In the genomic region with DNA sequence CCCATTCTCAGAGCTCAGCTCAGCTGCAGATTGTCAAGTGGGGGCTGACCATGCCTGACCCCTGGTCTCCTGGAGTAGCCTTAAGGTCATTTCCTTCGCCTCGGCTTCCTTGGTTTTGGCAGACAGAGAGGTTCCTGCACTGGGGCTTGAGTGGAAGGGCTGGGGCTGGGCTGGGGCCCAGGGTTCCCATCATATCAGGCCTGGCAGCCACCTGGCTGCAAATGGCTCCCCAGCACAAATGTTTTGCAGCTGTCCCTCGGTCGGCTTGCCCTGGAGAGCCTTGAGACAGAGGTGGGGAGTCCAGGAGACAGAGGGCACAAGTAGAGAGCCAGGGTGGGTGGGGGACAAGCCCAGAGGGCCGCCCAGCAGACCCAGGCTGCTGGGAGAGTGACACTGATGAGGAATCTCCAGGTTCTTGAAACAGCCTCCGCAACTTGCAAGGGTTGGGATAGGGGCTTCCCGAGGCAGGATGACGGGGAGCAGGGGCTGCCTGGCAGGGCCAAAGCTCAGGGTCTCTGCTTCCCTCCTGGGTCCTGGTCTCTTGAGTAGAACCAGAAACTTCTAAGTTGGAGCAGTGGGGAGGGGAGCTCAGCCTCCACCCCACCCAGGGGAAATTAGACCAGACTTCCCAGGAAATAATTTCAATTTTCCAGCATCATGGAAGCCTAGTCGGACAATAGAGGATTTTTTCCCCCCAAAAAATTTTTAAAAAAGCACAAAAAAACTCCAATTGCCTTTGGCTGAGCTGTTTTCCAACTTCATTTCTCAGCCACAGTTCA, we compare ENCODE assay signal across 17 cellular contexts. TPM values are rescaled to one million over a fixed set of nuclear protein-coding genes. Genes with fewer than 3 reads are reported as not detected.
DNase-seq lines count a peak whose midpoint lies in the region; ATAC-seq and TF ChIP-seq lines count a peak whose summit lies in the region.
"Had no signal": no experiment of that assay in that cellular context is flagged by ENCODE, and none has a peak within 500 bp of the region (broad histone marks: within the 10 kb centered on the region; RNA-seq: fewer than 3 reads in every experiment).

No MANE protein-coding gene starts in this region.

- H3K27ac Mint-ChIP-seq in endothelial cell (ENCODE audit: unreplicated experiment) (peak overlapping the region; percentile 24), natural killer cell (no peak overlapping the region)
- H3K27ac Mint-ChIP-seq in activated CD4-positive, alpha-beta T cell treated with anti-CD3 and anti-CD28 coated beads, Interleukin-2, amount 10 ng/mL, durations not matched to agents 7 days and 5 days: no peak overlapping the region
- H3K27ac Mint-ChIP-seq: activated CD4-positive, alpha-beta memory T cell treated with anti-CD3 and anti-CD28 coated beads for 36 hours; CD4-positive, alpha-beta T cell had no signal

- H3K27ac ChIP-seq in mesenchymal stem cell (ENCODE audit: low read length, poor library complexity, severe bottlenecking) (peak overlapping the region; percentile 9), stomach smooth muscle (ENCODE audit: low read length) (peak overlapping the region; percentile 77), upper lobe of right lung (no peak overlapping the region)

- no peak overlapping the region for H3K4ac ChIP-seq in mesenchymal stem cell (ENCODE audit: low read depth in 1 of 2, low read length in 2 of 2)

- H3K36me3 Mint-ChIP-seq in endothelial cell (ENCODE audit: low read depth, unreplicated experiment) (peaks cover 14% of the 10 kb centered on the region), natural killer cell (no peaks in the 10 kb centered on the region)
- peaks cover 3% of the 10 kb centered on the region for H3K36me3 Mint-ChIP-seq in activated CD4-positive, alpha-beta T cell treated with anti-CD3 and anti-CD28 coated beads, Interleukin-2, amount 10 ng/mL, durations not matched to agents 7 days and 5 days (ENCODE audit: low read depth)
- H3K36me3 Mint-ChIP-seq: activated CD4-positive, alpha-beta memory T cell treated with anti-CD3 and anti-CD28 coated beads for 36 hours had no signal

- no peak overlapping the region for H2AFZ ChIP-seq in mesenchymal stem cell (ENCODE audit: low read depth, low read length)

- peak overlapping the region in 1 of 2 experiments; percentile 29 for H3K18ac ChIP-seq in mesenchymal stem cell (ENCODE audit: low read depth in 1 of 2, low read length in 2 of 2)

- peaks cover 30% of the 10 kb centered on the region for H3K4me1 Mint-ChIP-seq in endothelial cell (ENCODE audit: unreplicated experiment)
- H3K4me1 Mint-ChIP-seq in natural killer cell: no peaks in the 10 kb centered on the region
- H3K4me1 Mint-ChIP-seq in activated CD4-positive, alpha-beta T cell treated with anti-CD3 and anti-CD28 coated beads, Interleukin-2, amount 10 ng/mL, durations not matched to agents 7 days and 5 days: peaks cover 7% of the 10 kb centered on the region

- H2AK5ac ChIP-seq in mesenchymal stem cell (ENCODE audit: low read length, severe bottlenecking): no peak overlapping the region

- H3K27me3 ChIP-seq in NT2/D1 (ENCODE audit: insufficient read depth, insufficient read length): no peaks in the 10 kb centered on the region
- H3K27me3 ChIP-seq in mesenchymal stem cell (ENCODE audit: control insufficient read depth in 1 of 2, insufficient read depth in 1 of 2, low read length in 2 of 2): no peaks in the 10 kb centered on the region
- no peaks in the 10 kb centered on the region for H3K27me3 ChIP-seq in stomach smooth muscle (ENCODE audit: control insufficient read depth in 1 of 2, insufficient read depth in 2 of 2, low read length in 2 of 2)
- no peaks in the 10 kb centered on the region for H3K27me3 ChIP-seq in upper lobe of right lung

- H3K9me3 Mint-ChIP-seq in endothelial cell (ENCODE audit: unreplicated experiment): no peaks in the 10 kb centered on the region
- H3K9me3 Mint-ChIP-seq in natural killer cell: no peaks in the 10 kb centered on the region
- H3K9me3 Mint-ChIP-seq in activated CD4-positive, alpha-beta T cell treated with anti-CD3 and anti-CD28 coated beads, Interleukin-2, amount 10 ng/mL, durations not matched to agents 7 days and 5 days: no peaks in the 10 kb centered on the region
- H3K9me3 Mint-ChIP-seq: activated CD4-positive, alpha-beta memory T cell treated with anti-CD3 and anti-CD28 coated beads for 36 hours; CD4-positive, alpha-beta T cell had no signal

- peak overlapping the region; percentile 46 for H3K9ac ChIP-seq in NT2/D1 (ENCODE audit: insufficient read length, low read depth)
- H3K9ac ChIP-seq in mesenchymal stem cell (ENCODE audit: low read length): peak overlapping the region; percentile 68
- H3K9ac ChIP-seq in stomach smooth muscle (ENCODE audit: low read length in 2 of 2): peak overlapping the region; percentile 5 to 36

- H4K8ac ChIP-seq in mesenchymal stem cell (ENCODE audit: low read length): no peak overlapping the region

- no peak overlapping the region for H3K4me3 Mint-ChIP-seq in endothelial cell (ENCODE audit: unreplicated experiment)
- no peak overlapping the region for H3K4me3 Mint-ChIP-seq in natural killer cell
- no peak overlapping the region for H3K4me3 Mint-ChIP-seq in activated CD4-positive, alpha-beta T cell treated with anti-CD3 and anti-CD28 coated beads, Interleukin-2, amount 10 ng/mL, durations not matched to agents 7 days and 5 days
- H3K4me3 Mint-ChIP-seq: activated CD4-positive, alpha-beta memory T cell treated with anti-CD3 and anti-CD28 coated beads for 36 hours; CD4-positive, alpha-beta T cell had no signal

- H3K9me3 ChIP-seq in NT2/D1 (ENCODE audit: insufficient read depth, low read length) (no peaks in the 10 kb centered on the region), mesenchymal stem cell (ENCODE audit: control insufficient read depth, low read length) (no peaks in the 10 kb centered on the region), stomach smooth muscle (ENCODE audit: control insufficient read depth in 2 of 2, low read length in 2 of 2) (no peaks in the 10 kb centered on the region), upper lobe of right lung (no peaks in the 10 kb centered on the region)

- peaks cover 6% of the 10 kb centered on the region for H3K36me3 ChIP-seq in NT2/D1 (ENCODE audit: insufficient read depth, insufficient read length, low read length)
- H3K36me3 ChIP-seq in mesenchymal stem cell (ENCODE audit: control insufficient read depth in 1 of 2, insufficient read depth in 2 of 2, low read depth in 1 of 2, low read length in 2 of 2): peaks cover 22 to 23% of the 10 kb centered on the region in 2 experiments
- H3K36me3 ChIP-seq in stomach smooth muscle (ENCODE audit: control insufficient read depth in 2 of 2, insufficient read depth in 2 of 2, low read length in 2 of 2): peaks cover 2 to 6% of the 10 kb centered on the region in 2 donors
- peaks cover 3% of the 10 kb centered on the region for H3K36me3 ChIP-seq in upper lobe of right lung

- H3K27me3 Mint-ChIP-seq in endothelial cell (ENCODE audit: unreplicated experiment) (peaks cover 42% of the 10 kb centered on the region), natural killer cell (ENCODE audit: low read depth in 2 of 2) (peaks cover 0 to 8% of the 10 kb centered on the region in 2 donors)
- H3K27me3 Mint-ChIP-seq in activated CD4-positive, alpha-beta T cell treated with anti-CD3 and anti-CD28 coated beads, Interleukin-2, amount 10 ng/mL, durations not matched to agents 7 days and 5 days: peaks cover 11% of the 10 kb centered on the region
- H3K27me3 Mint-ChIP-seq: activated CD4-positive, alpha-beta memory T cell treated with anti-CD3 and anti-CD28 coated beads for 36 hours; CD4-positive, alpha-beta T cell had no signal

- ATAC-seq in natural killer cell (no peak), GM21390 (IDR thresholded peaks at IDR 0.05; ENCODE audit: unreplicated experiment) (no peak), upper lobe of right lung (no peak)

- H3K79me1 ChIP-seq in mesenchymal stem cell (replicated peaks; ENCODE audit: low read length, poor library complexity, severe bottlenecking): no peaks in the 10 kb centered on the region

- H4K91ac ChIP-seq in mesenchymal stem cell (ENCODE audit: low read length): no peak overlapping the region

- H2BK12ac ChIP-seq in mesenchymal stem cell (ENCODE audit: low read length in 2 of 2): peak overlapping the region in 1 of 2 experiments; percentile 10

- H3K4me2 ChIP-seq in mesenchymal stem cell (ENCODE audit: low read length, poor library complexity, severe bottlenecking): no peak overlapping the region

- POLR2A ChIA-PET in activated CD4-positive, alpha-beta T cell treated with anti-CD3 and anti-CD28 coated beads, Interleukin-2, amount 10 ng/mL, durations not matched to agents 7 days and 5 days (lab: Charles Lee): no interaction called here

- peak overlapping the region in 1 of 2 experiments; percentile 6 for H3K23ac ChIP-seq in mesenchymal stem cell (ENCODE audit: low read length in 2 of 2)

- no peak overlapping the region for H2BK120ac ChIP-seq in mesenchymal stem cell (ENCODE audit: low read depth, low read length)

- peaks cover 29% of the 10 kb centered on the region for H3K4me1 ChIP-seq in NT2/D1 (ENCODE audit: insufficient read depth, insufficient read length)
- H3K4me1 ChIP-seq in mesenchymal stem cell (ENCODE audit: control insufficient read depth, insufficient read depth, low read depth, low read length): peaks cover 27% of the 10 kb centered on the region
- peaks cover 63% of the 10 kb centered on the region for H3K4me1 ChIP-seq in stomach smooth muscle (ENCODE audit: control insufficient read depth, insufficient read depth, low read length)
- peaks cover 29% of the 10 kb centered on the region for H3K4me1 ChIP-seq in upper lobe of right lung

- no peak overlapping the region for H2BK15ac ChIP-seq in mesenchymal stem cell (ENCODE audit: low read depth, poor library complexity, severe bottlenecking)

- no peak overlapping the region for H3K14ac ChIP-seq in mesenchymal stem cell (ENCODE audit: low read length in 2 of 2)

- H3K4me3 ChIP-seq in NT2/D1 (ENCODE audit: insufficient read length, low read depth) (no peak overlapping the region), mesenchymal stem cell (ENCODE audit: insufficient read depth in 1 of 2, low read depth in 1 of 2, low read length in 2 of 2) (no peak overlapping the region), stomach smooth muscle (ENCODE audit: low read length in 2 of 2) (peak overlapping the region in 1 of 2 donors; percentile 3), upper lobe of right lung (no peak overlapping the region)

- CTCF ChIA-PET in activated CD4-positive, alpha-beta T cell treated with anti-CD3 and anti-CD28 coated beads, Interleukin-2, amount 10 ng/mL, durations not matched to agents 7 days and 5 days (lab: Charles Lee): interaction anchor here (1.2 to 4.2 kb wide), 4 partner anchors 12 to 70 kb away, joined by 3 to 27 read pairs (median 5); no protein-coding TSS in a partner anchor

- 77% methylated on average over 9 of the region's 9 CpGs for WGBS in mesenchymal stem cell

- TF ChIP-seq CTCF in endothelial cell (IDR thresholded peaks at IDR 0.05; ENCODE audit: unreplicated experiment): no peak
- TF ChIP-seq CTCF in natural killer cell (IDR thresholded peaks at IDR 0.05): no peak
- no peak for TF ChIP-seq CTCF in upper lobe of right lung (IDR thresholded peaks at IDR 0.05)

- no peak for DNase-seq in NT2/D1 (ENCODE audit: low read depth, low spot score)
- DNase-seq in endothelial cell (ENCODE audit: low spot score): peak; percentile 28
- DNase-seq in mesenchymal stem cell: no peak
- no peak for DNase-seq in natural killer cell
- DNase-seq in activated CD4-positive, alpha-beta T cell treated with anti-CD3 and anti-CD28 coated beads, Interleukin-2, amount 10 ng/mL, durations not matched to agents 7 days and 5 days: no peak
- no peak for DNase-seq in upper lobe of right lung
- DNase-seq: activated CD4-positive, alpha-beta memory T cell treated with anti-CD3 and anti-CD28 coated beads for 36 hours; CD4-positive, alpha-beta T cell; NCI-H1105; NCI-H446 treated with DMSO at 0.1 percent for 48 hours; stimulated activated CD4-positive, alpha-beta T cell treated with anti-CD3 and anti-CD28 coated beads, Interleukin-4, amount 100 ng/mL, for 24 hours; stimulated activated naive CD4-positive, alpha-beta T cell treated with Interleukin-2 at 50 U/mL for 16 hours had no signal

- intact Hi-C loops in natural killer cell (cut with micrococcal nuclease) (no loop called here), upper lobe of right lung (cut with DNase I) (no loop called here)

- no peak overlapping the region for H2BK5ac ChIP-seq in mesenchymal stem cell (ENCODE audit: low read depth, low read length, poor library complexity, severe bottlenecking)

RNA-seq across cellular contexts. Expression of a gene that starts 19.3 kb away (rescaled TPM):
- 1,531 TPM for total RNA-seq in endothelial cell (ENCODE audit: unreplicated experiment)
- polyA plus RNA-seq in mesenchymal stem cell (2013, experiment 1 of 2): 339 TPM
- polyA plus RNA-seq in mesenchymal stem cell (2013, experiment 2 of 2): 339 TPM
- total RNA-seq in natural killer cell: 1 to 10 TPM; 2.1 to 8.1 (median 2.8) TPM
- 10 to 100 TPM; 65.2 to 67.9 TPM for total RNA-seq in activated CD4-positive, alpha-beta T cell treated with anti-CD3 and anti-CD28 coated beads, Interleukin-2, amount 10 ng/mL, durations not matched to agents 7 days and 5 days
- 381 TPM for total RNA-seq in upper lobe of right lung

RNA-seq across cellular contexts. Expression of a gene that starts 38.9 kb away (rescaled TPM):
- 0.08 TPM for total RNA-seq in endothelial cell (ENCODE audit: unreplicated experiment)
- not detected for polyA plus RNA-seq in mesenchymal stem cell (2013, experiment 1 of 2)
- 0.12 TPM for polyA plus RNA-seq in mesenchymal stem cell (2013, experiment 2 of 2)
- 1 to 10 TPM in 1 of 3 donors, under 1 TPM in 2; 0.65 to 1.8 (median 0.94) TPM for total RNA-seq in natural killer cell
- 1 to 10 TPM; 3.5 to 3.7 TPM for total RNA-seq in activated CD4-positive, alpha-beta T cell treated with anti-CD3 and anti-CD28 coated beads, Interleukin-2, amount 10 ng/mL, durations not matched to agents 7 days and 5 days
- total RNA-seq in upper lobe of right lung: 0.78 TPM
- total RNA-seq: endothelial cell of umbilical vein, pulmonary artery endothelial cell, RPMI7951 had no signal
- polyA plus RNA-seq: endothelial cell of umbilical vein had no signal

RNA-seq across cellular contexts. Expression of a gene that starts 44.8 kb away (rescaled TPM):
- total RNA-seq in endothelial cell (ENCODE audit: unreplicated experiment): 28.3 TPM
- polyA plus RNA-seq in mesenchymal stem cell (2013, experiment 1 of 2): 14.5 TPM
- polyA plus RNA-seq in mesenchymal stem cell (2013, experiment 2 of 2): 15.0 TPM
- 1 to 10 TPM; 2.0 to 6.4 (median 4.6) TPM for total RNA-seq in natural killer cell
- total RNA-seq in activated CD4-positive, alpha-beta T cell treated with anti-CD3 and anti-CD28 coated beads, Interleukin-2, amount 10 ng/mL, durations not matched to agents 7 days and 5 days: 100 to 1,000 TPM; 504 to 522 TPM
- total RNA-seq in upper lobe of right lung: 3.3 TPM

Comparison
In these comparisons a context has a peak if more than half of its experiments do, and no peak if none do; other contexts are left out.
1. RNA of a gene that starts 19.3 kb away (total RNA-seq): 1,531 TPM in endothelial cell (single experiment), 381 TPM in upper lobe of right lung (single experiment) and 65.2 to 67.9 TPM in activated CD4-positive, alpha-beta T cell treated with anti-CD3 and anti-CD28 coated beads, Interleukin-2, amount 10 ng/mL, durations not matched to agents 7 days and 5 days; 2.1 to 8.1 TPM in natural killer cell; every median in the first group is over 4 times any median in the second.
2. RNA of a gene that starts 44.8 kb away (total RNA-seq): 504 to 522 TPM in activated CD4-positive, alpha-beta T cell treated with anti-CD3 and anti-CD28 coated beads, Interleukin-2, amount 10 ng/mL, durations not matched to agents 7 days and 5 days; 28.3 TPM in endothelial cell (single experiment), 2.0 to 6.4 TPM in natural killer cell and 3.3 TPM in upper lobe of right lung (single experiment); every median in the first group is over 10 times any median in the second.
3. Peak in every context shown above with its lines, with median percentiles within 50 percentile points of each other: H3K9ac ChIP-seq.